In the genomic region with DNA sequence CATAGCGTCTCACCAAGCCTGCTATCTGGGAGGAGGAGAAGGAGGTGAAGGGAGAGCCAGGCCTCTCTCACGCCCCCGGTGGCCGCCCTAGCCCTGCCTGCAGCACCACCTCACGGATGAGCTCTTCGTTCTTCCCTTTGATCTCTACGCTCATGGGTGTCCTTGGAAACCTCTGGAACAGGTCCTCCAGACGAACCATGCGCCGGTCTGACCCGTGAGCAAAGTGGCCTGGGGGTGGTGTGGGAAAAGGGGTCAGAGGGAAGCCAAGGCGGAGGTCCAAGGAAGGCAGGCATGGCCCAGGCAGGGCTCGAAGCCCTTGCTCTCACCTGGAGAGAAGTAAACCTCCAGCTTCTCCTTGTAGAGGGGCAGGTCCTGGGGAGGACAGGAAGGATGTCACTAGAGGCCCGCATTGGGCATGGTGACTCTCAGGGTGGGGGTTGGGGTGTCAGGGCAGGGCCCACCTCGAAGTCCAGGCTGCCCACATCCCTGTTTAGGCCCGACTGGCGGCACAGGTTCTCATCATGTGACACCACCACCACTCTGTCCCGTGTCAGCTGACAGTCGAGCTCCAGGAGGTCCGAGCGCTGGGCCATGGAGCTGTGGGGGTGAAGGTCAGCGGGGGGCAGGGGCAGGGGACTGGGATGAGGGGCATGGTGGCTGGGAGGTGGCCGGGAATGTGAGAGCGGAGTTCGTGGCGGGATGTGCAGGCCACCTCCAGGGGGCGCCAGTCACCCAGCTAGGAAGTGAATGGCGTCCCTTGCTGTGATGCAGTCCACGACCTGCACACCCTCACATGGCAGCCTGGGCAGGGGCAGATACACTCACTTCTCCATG, we compare ENCODE assay signal across 2 cellular contexts.
TF ChIP-seq lines count a peak whose summit lies in the region.

No MANE protein-coding gene starts in this region.

TF ChIP-seq in HEK293, 187 proteins besides CTCF, POLR2A, EP300 and RAD21 (continues in another document):
- TF ChIP-seq ZBTB48 (tag by site-specific recombination; IDR thresholded peaks at IDR 0.05) (peak; percentile 45; the same call in 1 of the 2 replicates), ZIC2 (tag by site-specific recombination; IDR thresholded peaks at IDR 0.05) (no peak), TCF7L2 (IDR thresholded peaks at IDR 0.05; ENCODE audit: borderline replicate concordance, low read depth, low read length) (peak; percentile 51; the same call in 1 of the 2 replicates), KLF17 (tag by site-specific recombination; IDR thresholded peaks at IDR 0.05) (0 out of 2 replicates have a peak, but pooled peaks have one; percentile 42), ZNF626 (tag by site-specific recombination; IDR thresholded peaks at IDR 0.05) (no peak), ZNF785 (tag by site-specific recombination; IDR thresholded peaks at IDR 0.05) (peak; percentile 41; the same call in 1 of the 2 replicates), SP7 (tag by site-specific recombination; IDR thresholded peaks at IDR 0.05) (0 out of 2 replicates have a peak, but pooled peaks have one; percentile 46), ZNF777 (tag by site-specific recombination; IDR thresholded peaks at IDR 0.05; ENCODE audit: borderline replicate concordance) (no peak), ZNF202 (tag by site-specific recombination; IDR thresholded peaks at IDR 0.05; ENCODE audit: borderline replicate concordance) (0 out of 2 replicates have a peak, but pooled peaks have one; percentile 30), KLF16 (tag by site-specific recombination; IDR thresholded peaks at IDR 0.05) (no peak), YY2 (tag by site-specific recombination; IDR thresholded peaks at IDR 0.05) (0 out of 2 replicates have a peak, but pooled peaks have one; percentile 20), ZNF610 (tag by site-specific recombination; IDR thresholded peaks at IDR 0.05; ENCODE audit: borderline replicate concordance) (no peak), ZSCAN30 (tag by site-specific recombination; IDR thresholded peaks at IDR 0.05) (peak; percentile 70), IKZF3 (tag by site-specific recombination; IDR thresholded peaks at IDR 0.05) (peak; percentile 53; the same call in 1 of the 2 replicates), ZFP41 (tag by site-specific recombination; IDR thresholded peaks at IDR 0.05; ENCODE audit: borderline replicate concordance) (no peak), REPIN1 (tag by site-specific recombination; IDR thresholded peaks at IDR 0.05; ENCODE audit: low read depth) (0 out of 2 replicates have a peak, but pooled peaks have one; percentile 88), ZBTB8A (tag by site-specific recombination; IDR thresholded peaks at IDR 0.05) (0 out of 2 replicates have a peak, but pooled peaks have one; percentile 27)
- TF ChIP-seq, protein P1, sequence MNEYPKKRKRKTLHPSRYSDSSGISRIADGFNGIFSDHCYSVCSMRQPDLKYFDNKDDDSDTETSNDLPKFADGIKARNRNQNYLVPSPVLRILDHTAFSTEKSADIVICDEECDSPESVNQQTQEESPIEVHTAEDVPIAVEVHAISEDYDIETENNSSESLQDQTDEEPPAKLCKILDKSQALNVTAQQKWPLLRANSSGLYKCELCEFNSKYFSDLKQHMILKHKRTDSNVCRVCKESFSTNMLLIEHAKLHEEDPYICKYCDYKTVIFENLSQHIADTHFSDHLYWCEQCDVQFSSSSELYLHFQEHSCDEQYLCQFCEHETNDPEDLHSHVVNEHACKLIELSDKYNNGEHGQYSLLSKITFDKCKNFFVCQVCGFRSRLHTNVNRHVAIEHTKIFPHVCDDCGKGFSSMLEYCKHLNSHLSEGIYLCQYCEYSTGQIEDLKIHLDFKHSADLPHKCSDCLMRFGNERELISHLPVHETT (tag by site-specific recombination; IDR thresholded peaks at IDR 0.05) = peak; percentile 47; the same call in 1 of the 2 replicates
- TF ChIP-seq, protein P2, sequence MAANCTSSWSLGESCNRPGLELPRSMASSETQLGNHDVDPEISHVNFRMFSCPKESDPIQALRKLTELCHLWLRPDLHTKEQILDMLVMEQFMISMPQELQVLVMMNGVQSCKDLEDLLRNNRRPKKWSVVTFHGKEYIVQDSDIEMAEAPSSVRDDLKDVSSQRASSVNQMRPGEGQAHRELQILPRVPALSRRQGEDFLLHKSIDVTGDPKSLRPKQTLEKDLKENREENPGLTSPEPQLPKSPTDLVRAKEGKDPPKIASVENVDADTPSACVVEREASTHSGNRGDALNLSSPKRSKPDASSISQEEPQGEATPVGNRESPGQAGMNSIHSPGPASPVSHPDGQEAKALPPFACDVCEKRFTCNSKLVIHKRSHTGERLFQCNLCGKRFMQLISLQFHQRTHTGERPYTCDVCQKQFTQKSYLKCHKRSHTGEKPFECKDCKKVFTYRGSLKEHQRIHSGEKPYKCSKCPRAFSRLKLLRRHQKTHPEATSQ (tag by site-specific recombination; IDR thresholded peaks at IDR 0.05) = peak; percentile 89
- TF ChIP-seq, protein P3, sequence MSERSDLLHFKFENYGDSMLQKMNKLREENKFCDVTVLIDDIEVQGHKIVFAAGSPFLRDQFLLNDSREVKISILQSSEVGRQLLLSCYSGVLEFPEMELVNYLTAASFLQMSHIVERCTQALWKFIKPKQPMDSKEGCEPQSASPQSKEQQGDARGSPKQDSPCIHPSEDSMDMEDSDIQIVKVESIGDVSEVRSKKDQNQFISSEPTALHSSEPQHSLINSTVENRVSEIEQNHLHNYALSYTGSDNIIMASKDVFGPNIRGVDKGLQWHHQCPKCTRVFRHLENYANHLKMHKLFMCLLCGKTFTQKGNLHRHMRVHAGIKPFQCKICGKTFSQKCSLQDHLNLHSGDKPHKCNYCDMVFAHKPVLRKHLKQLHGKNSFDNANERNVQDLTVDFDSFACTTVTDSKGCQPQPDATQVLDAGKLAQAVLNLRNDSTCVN (tag by site-specific recombination; optimal IDR thresholded peaks at IDR 0.05) = peak; percentile 13
- TF ChIP-seq, protein P4, sequence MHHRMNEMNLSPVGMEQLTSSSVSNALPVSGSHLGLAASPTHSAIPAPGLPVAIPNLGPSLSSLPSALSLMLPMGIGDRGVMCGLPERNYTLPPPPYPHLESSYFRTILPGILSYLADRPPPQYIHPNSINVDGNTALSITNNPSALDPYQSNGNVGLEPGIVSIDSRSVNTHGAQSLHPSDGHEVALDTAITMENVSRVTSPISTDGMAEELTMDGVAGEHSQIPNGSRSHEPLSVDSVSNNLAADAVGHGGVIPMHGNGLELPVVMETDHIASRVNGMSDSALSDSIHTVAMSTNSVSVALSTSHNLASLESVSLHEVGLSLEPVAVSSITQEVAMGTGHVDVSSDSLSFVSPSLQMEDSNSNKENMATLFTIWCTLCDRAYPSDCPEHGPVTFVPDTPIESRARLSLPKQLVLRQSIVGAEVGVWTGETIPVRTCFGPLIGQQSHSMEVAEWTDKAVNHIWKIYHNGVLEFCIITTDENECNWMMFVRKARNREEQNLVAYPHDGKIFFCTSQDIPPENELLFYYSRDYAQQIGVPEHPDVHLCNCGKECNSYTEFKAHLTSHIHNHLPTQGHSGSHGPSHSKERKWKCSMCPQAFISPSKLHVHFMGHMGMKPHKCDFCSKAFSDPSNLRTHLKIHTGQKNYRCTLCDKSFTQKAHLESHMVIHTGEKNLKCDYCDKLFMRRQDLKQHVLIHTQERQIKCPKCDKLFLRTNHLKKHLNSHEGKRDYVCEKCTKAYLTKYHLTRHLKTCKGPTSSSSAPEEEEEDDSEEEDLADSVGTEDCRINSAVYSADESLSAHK (tag by site-specific recombination; IDR thresholded peaks at IDR 0.05) = no peak

TF ChIP-seq in HepG2, 621 proteins besides CTCF, POLR2A, EP300 and RAD21 (continues in another document):
- TF ChIP-seq NKX3-1 (CRISPR knock-in tag; IDR thresholded peaks at IDR 0.05) (peak; percentile 36; the same call in 1 of the 2 replicates), ZNF234 (CRISPR knock-in tag; conservative IDR thresholded peaks at IDR 0.05) (no peak), ZNF7 (CRISPR knock-in tag; IDR thresholded peaks at IDR 0.05) (no peak), ISL2 (CRISPR knock-in tag; IDR thresholded peaks at IDR 0.05) (peak; percentile 10; the same call in 1 of the 2 replicates), ZNF644 (CRISPR knock-in tag; IDR thresholded peaks at IDR 0.05; ENCODE audit: low read depth) (no peak), HNRNPH1 (optimal IDR thresholded peaks at IDR 0.05; ENCODE audit: low read depth, low read length) (peak; percentile 37), NFRKB (IDR thresholded peaks at IDR 0.05) (no peak), HMG20B (CRISPR knock-in tag; conservative IDR thresholded peaks at IDR 0.05) (no peak; the same call in 1 of the 2 replicates), ZNF75D (CRISPR knock-in tag; IDR thresholded peaks at IDR 0.05; ENCODE audit: borderline replicate concordance) (0 out of 2 replicates have a peak, but pooled peaks have one; percentile 35), IRF2 (CRISPR knock-in tag; IDR thresholded peaks at IDR 0.05) (peak; percentile 66; the same call in 1 of the 2 replicates), MXD4 (CRISPR knock-in tag; IDR thresholded peaks at IDR 0.05) (no peak), IKZF5 (CRISPR knock-in tag; IDR thresholded peaks at IDR 0.05) (no peak; the same call in 1 of the 2 replicates), ZNF501 (CRISPR knock-in tag; IDR thresholded peaks at IDR 0.05) (peak; percentile 91), HDAC1 (CRISPR knock-in tag; IDR thresholded peaks at IDR 0.05) (peak; percentile 79), KLF6 (CRISPR knock-in tag; IDR thresholded peaks at IDR 0.05) (no peak), GMEB2 (CRISPR knock-in tag; IDR thresholded peaks at IDR 0.05; ENCODE audit: low read depth) (no peak), ZBTB42 (CRISPR knock-in tag; IDR thresholded peaks at IDR 0.05) (peak; percentile 79), SMAD9 (CRISPR knock-in tag; IDR thresholded peaks at IDR 0.05) (peak; percentile 83; the same call in 1 of the 2 replicates), ZFP90 (CRISPR knock-in tag; IDR thresholded peaks at IDR 0.05; ENCODE audit: borderline replicate concordance) (peak; percentile 70; the same call in 1 of the 2 replicates), ZNF296 (CRISPR knock-in tag; conservative IDR thresholded peaks at IDR 0.05) (peak; percentile 93; the same call in 1 of the 2 replicates), JARID2 (CRISPR knock-in tag; IDR thresholded peaks at IDR 0.05; ENCODE audit: insufficient replicate concordance) (no peak), SIN3A (IDR thresholded peaks at IDR 0.05; ENCODE audit: borderline replicate concordance, low read depth, low read length) (no peak), BATF2 (CRISPR knock-in tag; IDR thresholded peaks at IDR 0.05) (no peak), NPAS2 (CRISPR knock-in tag; IDR thresholded peaks at IDR 0.05; ENCODE audit: borderline replicate concordance) (no peak)
- TF ChIP-seq, protein P5, sequence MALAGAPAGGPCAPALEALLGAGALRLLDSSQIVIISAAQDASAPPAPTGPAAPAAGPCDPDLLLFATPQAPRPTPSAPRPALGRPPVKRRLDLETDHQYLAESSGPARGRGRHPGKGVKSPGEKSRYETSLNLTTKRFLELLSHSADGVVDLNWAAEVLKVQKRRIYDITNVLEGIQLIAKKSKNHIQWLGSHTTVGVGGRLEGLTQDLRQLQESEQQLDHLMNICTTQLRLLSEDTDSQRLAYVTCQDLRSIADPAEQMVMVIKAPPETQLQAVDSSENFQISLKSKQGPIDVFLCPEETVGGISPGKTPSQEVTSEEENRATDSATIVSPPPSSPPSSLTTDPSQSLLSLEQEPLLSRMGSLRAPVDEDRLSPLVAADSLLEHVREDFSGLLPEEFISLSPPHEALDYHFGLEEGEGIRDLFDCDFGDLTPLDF (CRISPR knock-in tag; IDR thresholded peaks at IDR 0.05) = 0 out of 2 replicates have a peak, but pooled peaks have one; percentile 34
- TF ChIP-seq, protein P6, sequence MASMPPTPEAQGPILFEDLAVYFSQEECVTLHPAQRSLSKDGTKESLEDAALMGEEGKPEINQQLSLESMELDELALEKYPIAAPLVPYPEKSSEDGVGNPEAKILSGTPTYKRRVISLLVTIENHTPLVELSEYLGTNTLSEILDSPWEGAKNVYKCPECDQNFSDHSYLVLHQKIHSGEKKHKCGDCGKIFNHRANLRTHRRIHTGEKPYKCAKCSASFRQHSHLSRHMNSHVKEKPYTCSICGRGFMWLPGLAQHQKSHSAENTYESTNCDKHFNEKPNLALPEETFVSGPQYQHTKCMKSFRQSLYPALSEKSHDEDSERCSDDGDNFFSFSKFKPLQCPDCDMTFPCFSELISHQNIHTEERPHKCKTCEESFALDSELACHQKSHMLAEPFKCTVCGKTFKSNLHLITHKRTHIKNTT (CRISPR knock-in tag; IDR thresholded peaks at IDR 0.05) = no peak
- TF ChIP-seq, protein P7, sequence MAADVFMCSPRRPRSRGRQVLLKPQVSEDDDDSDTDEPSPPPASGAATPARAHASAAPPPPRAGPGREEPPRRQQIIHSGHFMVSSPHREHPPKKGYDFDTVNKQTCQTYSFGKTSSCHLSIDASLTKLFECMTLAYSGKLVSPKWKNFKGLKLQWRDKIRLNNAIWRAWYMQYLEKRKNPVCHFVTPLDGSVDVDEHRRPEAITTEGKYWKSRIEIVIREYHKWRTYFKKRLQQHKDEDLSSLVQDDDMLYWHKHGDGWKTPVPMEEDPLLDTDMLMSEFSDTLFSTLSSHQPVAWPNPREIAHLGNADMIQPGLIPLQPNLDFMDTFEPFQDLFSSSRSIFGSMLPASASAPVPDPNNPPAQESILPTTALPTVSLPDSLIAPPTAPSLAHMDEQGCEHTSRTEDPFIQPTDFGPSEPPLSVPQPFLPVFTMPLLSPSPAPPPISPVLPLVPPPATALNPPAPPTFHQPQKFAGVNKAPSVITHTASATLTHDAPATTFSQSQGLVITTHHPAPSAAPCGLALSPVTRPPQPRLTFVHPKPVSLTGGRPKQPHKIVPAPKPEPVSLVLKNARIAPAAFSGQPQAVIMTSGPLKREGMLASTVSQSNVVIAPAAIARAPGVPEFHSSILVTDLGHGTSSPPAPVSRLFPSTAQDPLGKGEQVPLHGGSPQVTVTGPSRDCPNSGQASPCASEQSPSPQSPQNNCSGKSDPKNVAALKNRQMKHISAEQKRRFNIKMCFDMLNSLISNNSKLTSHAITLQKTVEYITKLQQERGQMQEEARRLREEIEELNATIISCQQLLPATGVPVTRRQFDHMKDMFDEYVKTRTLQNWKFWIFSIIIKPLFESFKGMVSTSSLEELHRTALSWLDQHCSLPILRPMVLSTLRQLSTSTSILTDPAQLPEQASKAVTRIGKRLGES (CRISPR knock-in tag; IDR thresholded peaks at IDR 0.05; ENCODE audit: borderline replicate concordance) = no peak
